Comparison of ENCODE assay signal across 14 cellular contexts in genomic region chr19:40332669-40333068, GRCh38. TPM values are rescaled to one million over a fixed set of nuclear protein-coding genes. Genes with fewer than 3 reads are reported as not detected.
DNase-seq lines count a peak whose midpoint lies in the region; ATAC-seq and TF ChIP-seq lines count a peak whose summit lies in the region.
"Had no signal": no experiment of that assay in that cellular context is flagged by ENCODE, and none has a peak within 500 bp of the region (broad histone marks: within the 10 kb centered on the region; RNA-seq: fewer than 3 reads in every experiment).

No MANE protein-coding gene starts in this region.

- H3K27ac ChIP-seq in temporal lobe (ENCODE audit: low read depth, low read length) (peak overlapping the region; percentile 70), upper lobe of right lung (no peak overlapping the region)
- H3K27ac ChIP-seq: C4-2B had no signal

- no peaks in the 10 kb centered on the region for H3K9me3 ChIP-seq in upper lobe of right lung
- H3K9me3 ChIP-seq: BE2C had no signal

- intact Hi-C loops in upper lobe of right lung (cut with DNase I) = no loop called here

- H3K27me3 ChIP-seq in upper lobe of right lung = no peaks in the 10 kb centered on the region
- H3K27me3 ChIP-seq: BE2C had no signal

- no peak for TF ChIP-seq CTCF in upper lobe of right lung (IDR thresholded peaks at IDR 0.05)

- ATAC-seq in upper lobe of right lung (no peak), GM19324 (IDR thresholded peaks at IDR 0.05; ENCODE audit: low FRiP score, unreplicated experiment) (no peak)
- ATAC-seq: HCT116, HepG2 had no signal

- peak; percentile 21 for DNase-seq in astrocyte of the hippocampus (ENCODE audit: low read depth, low spot score)
- DNase-seq in foreskin melanocyte = peak; percentile 46
- peak; percentile 54 for DNase-seq in midbrain (lab: John Stamatoyannopoulos, UW)
- DNase-seq in upper lobe of right lung = no peak
- DNase-seq in EL = no peak
- DNase-seq: BE2C; CD4-positive, alpha-beta memory T cell; DMS79 treated with DMSO at 0.1 percent for 48 hours; GDM1 had no signal

- no peak overlapping the region for H3K4me3 ChIP-seq in upper lobe of right lung

- peaks cover 73% of the 10 kb centered on the region for H3K36me3 ChIP-seq in upper lobe of right lung

- H3K4me1 ChIP-seq in upper lobe of right lung = no peaks in the 10 kb centered on the region
- H3K4me1 ChIP-seq: BE2C had no signal

RNA-seq across cellular contexts. Expression of gene C19orf47, which starts 15.5 kb away (rescaled TPM):
- 7.1 TPM for total RNA-seq in temporal lobe
- total RNA-seq in upper lobe of right lung = 16.1 TPM

RNA-seq across cellular contexts. Expression of gene PLD3, which starts 15.8 kb away (rescaled TPM):
- 106 TPM for total RNA-seq in temporal lobe
- 432 TPM for total RNA-seq in upper lobe of right lung

RNA-seq across cellular contexts. Expression of gene AKT2, which starts 47.5 kb away (rescaled TPM):
- total RNA-seq in temporal lobe (36.9 TPM), upper lobe of right lung (103 TPM)

RNA-seq across cellular contexts. Expression of gene HIPK4, which starts 57.3 kb away (rescaled TPM):
- under 0.01 TPM for total RNA-seq in temporal lobe
- 0.64 TPM for total RNA-seq in upper lobe of right lung
- total RNA-seq: CD4-positive, alpha-beta memory T cell; HepG2 had no signal

Comparison
In these comparisons a context has a peak if more than half of its experiments do, and no peak if none do; other contexts are left out.
1. DNase-seq: peak in astrocyte of the hippocampus (single experiment), foreskin melanocyte (single experiment) and midbrain (single experiment); none in upper lobe of right lung (single experiment) and EL (single experiment).